Comparison of ENCODE assay signal across 15 cellular contexts in genomic region chr1:65946376-65946775, GRCh38.
DNase-seq lines count a peak whose midpoint lies in the region; ATAC-seq, FAIRE-seq and TF ChIP-seq lines count a peak whose summit lies in the region.
"Had no signal": no experiment of that assay in that cellular context is flagged by ENCODE, and none has a peak within 500 bp of the region (broad histone marks: within the 10 kb centered on the region; RNA-seq: fewer than 3 reads in every experiment).

No MANE protein-coding gene starts in this region.

- H3F3A ChIP-seq in GM23248 (ENCODE audit: insufficient read depth): peaks cover 4% of the 10 kb centered on the region; the same call in 1 of the 2 replicates

- no peaks in the 10 kb centered on the region for H3K4me1 ChIP-seq in HepG2 (ENCODE audit: insufficient read depth, low read length)
- H3K4me1 ChIP-seq in right lobe of liver: no peaks in the 10 kb centered on the region
- peaks cover 13% of the 10 kb centered on the region for H3K4me1 ChIP-seq in GM23248 (ENCODE audit: insufficient read depth)
- H3K4me1 ChIP-seq: BLaER1, HAP-1 had no signal

- TF ChIP-seq POLR2A in HepG2 (IDR thresholded peaks at IDR 0.05; ENCODE audit: insufficient read depth in 1 of 2, low read depth in 2 of 2, low read length in 2 of 2) (no peak), right lobe of liver (IDR thresholded peaks at IDR 0.05) (no peak)

- no peak overlapping the region for H3K27ac Mint-ChIP-seq in osteocyte (ENCODE audit: unreplicated experiment)
- H3K27ac Mint-ChIP-seq: CD8-positive, alpha-beta T cell had no signal

- TF ChIP-seq EP300 in HepG2 (IDR thresholded peaks at IDR 0.05; ENCODE audit: low read depth in 2 of 2, low read length in 2 of 2) (no peak), HepG2 (CRISPR knock-in tag; IDR thresholded peaks at IDR 0.05; ENCODE audit: borderline replicate concordance) (no peak)

- H3K4me3 ChIP-seq in HepG2 (replicated peaks in 1 of 3; ENCODE audit: insufficient read depth in 1 of 3, low read depth in 2 of 3, low read length in 3 of 3) (no peak overlapping the region), right lobe of liver (no peak overlapping the region), GM23248 (no peak overlapping the region), fibroblast of mammary gland (ENCODE audit: control insufficient read depth, low read depth, low read length) (no peak overlapping the region)
- H3K4me3 ChIP-seq: BLaER1, HAP-1 had no signal

- H3K36me3 ChIP-seq in HepG2 (replicated peaks in 1 of 2; ENCODE audit: control insufficient read depth in 1 of 2, insufficient read depth in 2 of 2, low read length in 2 of 2) (no peaks in the 10 kb centered on the region), right lobe of liver (no peaks in the 10 kb centered on the region), GM23248 (ENCODE audit: low read depth) (no peaks in the 10 kb centered on the region)
- H3K36me3 ChIP-seq: BLaER1, HAP-1 had no signal

- H2AFZ ChIP-seq in HepG2 (ENCODE audit: low read length): no peak overlapping the region
- no peak overlapping the region for H2AFZ ChIP-seq in GM23248

- H3K4me3 Mint-ChIP-seq in osteocyte (ENCODE audit: unreplicated experiment): no peak overlapping the region
- H3K4me3 Mint-ChIP-seq: CD14-positive monocyte; CD8-positive, alpha-beta T cell had no signal

- no peak for TF ChIP-seq RAD21 in HepG2 (CRISPR knock-in tag; IDR thresholded peaks at IDR 0.05)

- ATAC-seq in HepG2 (peak; percentile 29; the same call in 1 of the 3 replicates), right lobe of liver (no peak)
- ATAC-seq: CD8-positive, alpha-beta T cell had no signal

- no peaks in the 10 kb centered on the region for H3K9me2 ChIP-seq in GM23248 (ENCODE audit: insufficient read depth)

- in situ Hi-C loops in HepG2 (cut with HindIII; ENCODE audit: extremely low pct_ligation_motif_present, low pct_unique_long_range_greater_than_20kb) (no loop called here), GM23248 (cut with MboI) (loop anchor here (10.0 to 25.0 kb wide), 2 partner anchors 232 to 709 kb away; no protein-coding TSS in a partner anchor)

- no peaks in the 10 kb centered on the region for H3K36me3 Mint-ChIP-seq in osteocyte (ENCODE audit: unreplicated experiment)
- H3K36me3 Mint-ChIP-seq: CD14-positive monocyte; CD8-positive, alpha-beta T cell had no signal

- POLR2A ChIA-PET in HepG2 (lab: Yijun Ruan, JAX): no interaction called here

- H3K9me3 Mint-ChIP-seq in osteocyte (ENCODE audit: unreplicated experiment): peaks cover 15% of the 10 kb centered on the region
- H3K9me3 Mint-ChIP-seq: CD8-positive, alpha-beta T cell had no signal

- H3K9me3 ChIP-seq in HepG2 (ENCODE audit: low read length) (peaks cover 14% of the 10 kb centered on the region; the same call in 1 of the 2 replicates), right lobe of liver (no peaks in the 10 kb centered on the region), GM23248 (ENCODE audit: low read depth) (no peaks in the 10 kb centered on the region)
- H3K9me3 ChIP-seq: BLaER1, HAP-1 had no signal

- H3K27me3 ChIP-seq in HepG2 (ENCODE audit: control insufficient read depth in 1 of 2, insufficient read depth in 2 of 2, low read length in 2 of 2) (no peaks in the 10 kb centered on the region), right lobe of liver (no peaks in the 10 kb centered on the region), GM23248 (replicated peaks; ENCODE audit: insufficient read depth) (no peaks in the 10 kb centered on the region)
- H3K27me3 ChIP-seq: BLaER1 had no signal

- intact Hi-C loops in HepG2 (cut with micrococcal nuclease; ENCODE audit: unreplicated experiment): no loop called here
- intact Hi-C loops in right lobe of liver (cut with DNase I): no loop called here

- H3K9ac ChIP-seq in HepG2 (ENCODE audit: insufficient read depth, low read depth, low read length) (no peak overlapping the region), GM23248 (no peak overlapping the region)
- H3K9ac ChIP-seq: BLaER1 had no signal

- H4K20me1 ChIP-seq in HepG2 (ENCODE audit: insufficient read depth, low read length) (no peaks in the 10 kb centered on the region), GM23248 (ENCODE audit: insufficient read depth) (no peaks in the 10 kb centered on the region)
- H4K20me1 ChIP-seq: BLaER1 had no signal

- H3K79me2 ChIP-seq in HepG2 (ENCODE audit: insufficient read depth, low read length) (no peaks in the 10 kb centered on the region), GM23248 (ENCODE audit: insufficient read depth) (no peaks in the 10 kb centered on the region)

- no peak for FAIRE-seq in HepG2 (lab: Jason Lieb, UNC)

- no peak overlapping the region for H3K4me2 ChIP-seq in HepG2 (ENCODE audit: low read depth, low read length)
- no peak overlapping the region for H3K4me2 ChIP-seq in GM23248 (ENCODE audit: unreplicated experiment)
- H3K4me2 ChIP-seq: BLaER1 had no signal

- WGBS in HepG2 (ENCODE audit: low lambda C conversion rate): 0% methylated on average over 1 of the region's 1 CpG
- WGBS in right lobe of liver (ENCODE audit: insufficient coverage, low coverage, low lambda C conversion rate, missing lambda C conversion rate): 71% methylated on average over 1 of the region's 1 CpG
- 14 to 33% methylated on average over 1 of the region's 1 CpG for WGBS in GM23248 (ENCODE audit: low coverage in 1 of 2, low lambda C conversion rate in 2 of 2, missing lambda C conversion rate in 2 of 2), 2 experiments

- no TSS peak for BruUV-seq in HepG2 (replicated peaks; lab: Mats Ljungman, UMichigan)

- H3K27ac ChIP-seq in HepG2 (ENCODE audit: extremely low read length, insufficient read depth, low read length) (no peak overlapping the region), right lobe of liver (no peak overlapping the region), GM23248 (no peak overlapping the region)
- H3K27ac ChIP-seq: BLaER1 had no signal

- DNase-seq in HepG2 (ENCODE audit: low spot score) (no peak), right lobe of liver (no peak), GM23248 (peak; percentile 1), fibroblast of mammary gland (ENCODE audit: low read depth) (peak; percentile 12), osteocyte (ENCODE audit: extremely low spot score, unreplicated experiment) (no peak), GM03348 (ENCODE audit: low spot score) (no peak), activated gamma-delta T cell (lab: John Stamatoyannopoulos, UW) (no peak)
- DNase-seq: 8988T; Calu3; CD8-positive, alpha-beta T cell; DMS79 treated with DMSO at 0.1 percent for 48 hours; GDM1 had no signal

- H3K27me3 Mint-ChIP-seq in osteocyte (ENCODE audit: unreplicated experiment): peaks cover 22% of the 10 kb centered on the region

- CTCF ChIA-PET in HepG2 (lab: Yijun Ruan, JAX; ENCODE audit: low intra/inter-chr PET ratio, low total read pairs): no interaction called here

- TF ChIP-seq CTCF in HepG2 (CRISPR knock-in tag; IDR thresholded peaks at IDR 0.05) (no peak), right lobe of liver (IDR thresholded peaks at IDR 0.05) (no peak), fibroblast of mammary gland (conservative IDR thresholded peaks at IDR 0.05; ENCODE audit: control insufficient read depth, insufficient read depth, low read depth, low read length) (no peak), osteocyte (IDR thresholded peaks at IDR 0.05) (no peak)

- no peaks in the 10 kb centered on the region for H3K4me1 Mint-ChIP-seq in osteocyte (ENCODE audit: unreplicated experiment)
- H3K4me1 Mint-ChIP-seq: CD14-positive monocyte had no signal

TF ChIP-seq in HepG2, 621 proteins besides CTCF, POLR2A, EP300 and RAD21:
- TF ChIP-seq CENPT (CRISPR knock-in tag; IDR thresholded peaks at IDR 0.05; ENCODE audit: low read depth): no peak
- TF ChIP-seq SMARCE1 (IDR thresholded peaks at IDR 0.05; ENCODE audit: borderline replicate concordance): no peak
- peak; percentile 38; the same call in 1 of the 2 replicates for TF ChIP-seq USF2 (IDR thresholded peaks at IDR 0.05; ENCODE audit: low read depth, low read length)
- no peak for TF ChIP-seq USF2 (CRISPR knock-in tag; IDR thresholded peaks at IDR 0.05; ENCODE audit: borderline replicate concordance)

Comparison
In these comparisons a context has a peak if more than half of its experiments do, and no peak if none do; other contexts are left out.
1. DNase-seq: peak in GM23248 (single experiment) and fibroblast of mammary gland (single experiment); none in HepG2 (single experiment), right lobe of liver (0 of 3), osteocyte (single experiment), GM03348 (single experiment) and activated gamma-delta T cell (single experiment).